2 cellular contexts compared by ENCODE assay signal in genomic region chr3:72601983-72602382, GRCh38.
TF ChIP-seq lines count a peak whose summit lies in the region.

No MANE protein-coding gene starts in this region.

TF ChIP-seq in HepG2, 621 proteins besides CTCF, POLR2A, EP300 and RAD21 (continued from another document):
- TF ChIP-seq ZBTB40 (IDR thresholded peaks at IDR 0.05) (peak; percentile 48; the same call in 1 of the 2 replicates), ZBTB40 (CRISPR knock-in tag; IDR thresholded peaks at IDR 0.05) (peak; percentile 99), TFE3 (CRISPR knock-in tag; IDR thresholded peaks at IDR 0.05) (no peak)

TF ChIP-seq in GM12878, 131 proteins besides CTCF, POLR2A, EP300 and RAD21 (continued from another document):
- TF ChIP-seq CEBPZ (IDR thresholded peaks at IDR 0.05; ENCODE audit: low read depth, low read length) (no peak), ZNF622 (IDR thresholded peaks at IDR 0.05) (no peak), RCOR1 (conservative IDR thresholded peaks at IDR 0.05; ENCODE audit: low read depth, low read length) (no peak), USF1 (IDR thresholded peaks at IDR 0.05; ENCODE audit: borderline replicate concordance, extremely low read length, insufficient read depth, low read depth, low read length) (no peak), STAT3 (IDR thresholded peaks at IDR 0.05; ENCODE audit: low read depth, low read length) (no peak), ZBTB40 (IDR thresholded peaks at IDR 0.05; ENCODE audit: borderline replicate concordance) (peak; percentile 90), IRF4 (IDR thresholded peaks at IDR 0.05; ENCODE audit: low read depth, low read length) (no peak)
